In genomic region chr15:41661078-41661528, GRCh38 we compare ENCODE assay signal across 8 cellular contexts.
DNase-seq lines count a peak whose midpoint lies in the region; TF ChIP-seq lines count a peak whose summit lies in the region.

No MANE protein-coding gene starts in this region.

- H3K27ac ChIP-seq in SK-N-MC (peak overlapping the region; percentile 76), skin epidermis (peak overlapping the region; percentile 33 to 92 (median 74))

- H3K9ac ChIP-seq in SK-N-MC (ENCODE audit: insufficient read length): peak overlapping the region; percentile 79

- H3K27me3 Mint-ChIP-seq in activated naive CD4-positive, alpha-beta T cell treated with anti-CD3 and anti-CD28 coated beads, Interleukin-2, amount 50 U/mL, for 24 hours: no peaks in the 10 kb centered on the region

- peaks cover 52% of the 10 kb centered on the region for H3K4me1 Mint-ChIP-seq in activated naive CD4-positive, alpha-beta T cell treated with anti-CD3 and anti-CD28 coated beads, Interleukin-2, amount 50 U/mL, for 24 hours

- no peak for TF ChIP-seq CTCF in fibroblast of pulmonary artery (IDR thresholded peaks at IDR 0.05; ENCODE audit: low read length, missing control alignments)

- H3K4me3 ChIP-seq in SK-N-MC (peak overlapping the region; percentile 86), fibroblast of pulmonary artery (replicated peaks; ENCODE audit: low read depth, low read length) (peak overlapping the region; percentile 66), skin epidermis (peak overlapping the region; percentile 32 to 50 (median 45))

- no peaks in the 10 kb centered on the region for H3K9me3 ChIP-seq in SK-N-MC (ENCODE audit: low read depth, low read length)

- H3K4me3 Mint-ChIP-seq in activated naive CD4-positive, alpha-beta T cell treated with anti-CD3 and anti-CD28 coated beads, Interleukin-2, amount 50 U/mL, for 24 hours: peak overlapping the region; percentile 91

- no peaks in the 10 kb centered on the region for H3K36me3 Mint-ChIP-seq in activated naive CD4-positive, alpha-beta T cell treated with anti-CD3 and anti-CD28 coated beads, Interleukin-2, amount 50 U/mL, for 24 hours

- no peak for DNase-seq in activated naive CD4-positive, alpha-beta T cell treated with Interleukin-2 at 50 U/mL for 16 hours
- DNase-seq in SK-N-MC (ENCODE audit: low read depth, low spot score) (no peak), fibroblast of pulmonary artery (ENCODE audit: low read depth) (no peak), T-helper 9 cell (no peak), Kasumi-1 (lab: John Stamatoyannopoulos, UW) (no peak)
- no peak for DNase-seq in activated effector memory CD4-positive, alpha-beta T cell treated with anti-CD3 and anti-CD28 coated beads, Interleukin-2, amount 50 U/mL, for 16 hours

- H3K9me3 Mint-ChIP-seq in activated naive CD4-positive, alpha-beta T cell treated with anti-CD3 and anti-CD28 coated beads, Interleukin-2, amount 50 U/mL, for 24 hours: no peaks in the 10 kb centered on the region

- H3K36me3 ChIP-seq in SK-N-MC (ENCODE audit: insufficient read depth, low read length): no peaks in the 10 kb centered on the region

- peak overlapping the region; percentile 88 for H3K27ac Mint-ChIP-seq in activated naive CD4-positive, alpha-beta T cell treated with anti-CD3 and anti-CD28 coated beads, Interleukin-2, amount 50 U/mL, for 24 hours
